In genomic region chr2:28419003-28419704, GRCh38 we compare ENCODE assay signal across 15 cellular contexts. TPM values are rescaled to one million over a fixed set of nuclear protein-coding genes. Genes with fewer than 3 reads are reported as not detected.
DNase-seq lines count a peak whose midpoint lies in the region; ATAC-seq, FAIRE-seq and TF ChIP-seq lines count a peak whose summit lies in the region.
"Had no signal": no experiment of that assay in that cellular context is flagged by ENCODE, and none has a peak within 500 bp of the region (broad histone marks: within the 10 kb centered on the region; RNA-seq: fewer than 3 reads in every experiment).

No MANE protein-coding gene starts in this region.

- intact Hi-C loops in right lobe of liver (cut with DNase I) (no loop called here), mucosa of descending colon (cut with DNase I, micrococcal nuclease) (no loop called here)

- no peak for FAIRE-seq in D721Med (lab: Jason Lieb, UNC)
- FAIRE-seq: bronchial epithelial cell had no signal

- no peaks in the 10 kb centered on the region for H3F3A ChIP-seq in GM23338 (replicated peaks; ENCODE audit: low read depth)

- no peak overlapping the region for H2AFZ ChIP-seq in GM23338

- TF ChIP-seq CTCF in GM23338 (conservative IDR thresholded peaks at IDR 0.05; ENCODE audit: low read depth in 2 of 2) (peak; percentile 31 to 45; a peak in 3 of 4 replicates), WTC11 (IDR thresholded peaks at IDR 0.05) (no peak), right lobe of liver (IDR thresholded peaks at IDR 0.05) (peak in 2 of 4 donors; percentile 4 to 15), mucosa of descending colon (IDR thresholded peaks at IDR 0.05) (no peak), D721Med (IDR thresholded peaks at IDR 0.05; ENCODE audit: insufficient read depth, missing control alignments) (no peak)

- H3K4me1 ChIP-seq in GM23338 (ENCODE audit: insufficient read depth) (0 out of 2 replicates have a peak, but pooled peaks cover under 1% of the 10 kb centered on the region), right lobe of liver (peaks cover 0 to 9% (median 0%) of the 10 kb centered on the region in 4 donors), mucosa of descending colon (ENCODE audit: low read depth) (peaks cover 11% of the 10 kb centered on the region)

- POLR2A ChIA-PET in WTC11 (lab: Charles Lee): interaction anchor here (0.6 kb wide), 1 partner anchor 159 kb away, joined by 5 read pairs; no protein-coding TSS in a partner anchor

- H3K9me3 ChIP-seq in right lobe of liver (no peaks in the 10 kb centered on the region), mucosa of descending colon (no peaks in the 10 kb centered on the region)
- H3K9me3 ChIP-seq: thoracic aorta had no signal

- H4K20me1 ChIP-seq in GM23338 (replicated peaks; ENCODE audit: insufficient read depth): no peaks in the 10 kb centered on the region

- H3K27ac Mint-ChIP-seq in GM23338: no peak overlapping the region
- H3K27ac Mint-ChIP-seq in WTC11: no peak overlapping the region

- H3K27me3 ChIP-seq in GM23338 (ENCODE audit: insufficient read depth) (no peaks in the 10 kb centered on the region), right lobe of liver (no peaks in the 10 kb centered on the region)

- DNase-seq in DMS53 (lab: John Stamatoyannopoulos, UW) (peak; percentile 52), DMS53 treated with DMSO at 0.1 percent for 48 hours (lab: John Stamatoyannopoulos, UW; ENCODE audit: unreplicated experiment) (no peak), GM23338 (ENCODE audit: low spot score) (peak; percentile 43), WTC11 (ENCODE audit: low spot score) (no peak), right lobe of liver (no peak), mucosa of descending colon (no peak), D721Med (ENCODE audit: insufficient read length, low spot score) (no peak)
- DNase-seq: COR-L47 had no signal

- H3K9me3 Mint-ChIP-seq in GM23338: no peaks in the 10 kb centered on the region
- no peaks in the 10 kb centered on the region for H3K9me3 Mint-ChIP-seq in WTC11

- H3K27ac ChIP-seq in GM23338 (ENCODE audit: low read depth) (no peak overlapping the region), right lobe of liver (no peak overlapping the region)
- H3K27ac ChIP-seq: 22Rv1, epithelial cell of prostate, thoracic aorta, VCaP had no signal

- H3K36me3 ChIP-seq in GM23338 (ENCODE audit: insufficient read depth) (no peaks in the 10 kb centered on the region), right lobe of liver (peaks cover 0 to 14% (median 3%) of the 10 kb centered on the region in 4 donors), mucosa of descending colon (ENCODE audit: low read depth) (no peaks in the 10 kb centered on the region)

- WGBS in right lobe of liver (ENCODE audit: insufficient coverage, low coverage, low lambda C conversion rate, missing lambda C conversion rate): 66% methylated on average over 5 of the region's 6 CpGs

- H3K36me3 Mint-ChIP-seq in GM23338 (ENCODE audit: low read depth) (no peaks in the 10 kb centered on the region), WTC11 (no peaks in the 10 kb centered on the region)

- H3K4me3 Mint-ChIP-seq in GM23338 (no peak overlapping the region), WTC11 (no peak overlapping the region)

- no peak overlapping the region for H3K4me2 ChIP-seq in GM23338

- no peaks in the 10 kb centered on the region for H3K79me2 ChIP-seq in GM23338 (replicated peaks; ENCODE audit: insufficient read depth)

- ATAC-seq in GM23338 (peak; percentile 53), WTC11 (peak; percentile 46), right lobe of liver (peak; percentile 20 to 66 (median 44)), GM18861 (IDR thresholded peaks at IDR 0.05; ENCODE audit: unreplicated experiment) (no peak), mucosa of descending colon (no peak)
- ATAC-seq: sciatic nerve had no signal

- H3K9me2 ChIP-seq in GM23338 (ENCODE audit: insufficient read depth): no peaks in the 10 kb centered on the region

- no peak for TF ChIP-seq POLR2A in right lobe of liver (IDR thresholded peaks at IDR 0.05)

- CTCF ChIA-PET in WTC11 (lab: Charles Lee): interaction anchor here (1.0 to 1.5 kb wide), 5 partner anchors 29 to 736 kb away, joined by 3 to 7 read pairs (median 3); no protein-coding TSS in a partner anchor

- H3K4me1 Mint-ChIP-seq in GM23338 (peaks cover 13% of the 10 kb centered on the region), WTC11 (peaks cover 7% of the 10 kb centered on the region)

- H3K27me3 Mint-ChIP-seq in GM23338 (ENCODE audit: insufficient read depth, low read depth, poor library complexity) (peaks cover 2% of the 10 kb centered on the region), WTC11 (ENCODE audit: low read depth) (no peaks in the 10 kb centered on the region)

- H3K4me3 ChIP-seq in GM23338 (no peak overlapping the region), right lobe of liver (no peak overlapping the region), mucosa of descending colon (no peak overlapping the region)
- H3K4me3 ChIP-seq: thoracic aorta had no signal

TF ChIP-seq in GM23338, 12 proteins besides CTCF, POLR2A, EP300 and RAD21 (continues in another document):
- no peak for TF ChIP-seq CREB1 (CRISPR knock-in tag; IDR thresholded peaks at IDR 0.05; ENCODE audit: low read depth)

TF ChIP-seq in WTC11, 78 proteins besides CTCF, POLR2A, EP300 and RAD21 (continues in another document):
- TF ChIP-seq ZNF512 (CRISPR knock-in tag; IDR thresholded peaks at IDR 0.05; ENCODE audit: borderline replicate concordance) (no peak), SMAD4 (CRISPR knock-in tag; IDR thresholded peaks at IDR 0.05) (no peak), ERG (CRISPR knock-in tag; IDR thresholded peaks at IDR 0.05) (no peak), ATF1 (CRISPR knock-in tag; IDR thresholded peaks at IDR 0.05) (no peak), E2F1 (CRISPR knock-in tag; IDR thresholded peaks at IDR 0.05) (no peak), ZBTB21 (CRISPR knock-in tag; IDR thresholded peaks at IDR 0.05; ENCODE audit: borderline replicate concordance) (no peak), USF1 (CRISPR knock-in tag; IDR thresholded peaks at IDR 0.05) (no peak), IRF1 (CRISPR knock-in tag; IDR thresholded peaks at IDR 0.05) (no peak), E2F4 (CRISPR knock-in tag; IDR thresholded peaks at IDR 0.05; ENCODE audit: borderline replicate concordance, low read depth) (no peak), SP1 (CRISPR knock-in tag; conservative IDR thresholded peaks at IDR 0.05) (no peak)

RNA-seq across cellular contexts. Expression of gene FOSL2, which starts 26.5 kb away (rescaled TPM):
- 2.3 and 4.3 TPM in 2 replicates for total RNA-seq in GM23338 (2014; rRNA removed; shearing (Covaris generic))
- polyA plus RNA-seq in GM23338 (2016; fragmentation: Nextera tagmentation; extraction: Ambion mirVana): 0.60 and 0.61 TPM in 2 replicates
- total RNA-seq in WTC11 (2021) (3.9 to 4.5 TPM (median 4.0 TPM) in 3 replicates), right lobe of liver (10 to 100 TPM in 4 of 6 experiments, 1 to 10 TPM in 2; 8.1 to 70.7 (median 14.9) TPM), mucosa of descending colon (100 to 1,000 TPM; 160 to 166 (median 162) TPM)

Comparison
In these comparisons a context has a peak if more than half of its experiments do, and no peak if none do; other contexts are left out.
1. DNase-seq: peak in DMS53 (single experiment) and GM23338 (single experiment); none in DMS53 treated with DMSO at 0.1 percent for 48 hours (single experiment), WTC11 (single experiment), right lobe of liver (0 of 3), mucosa of descending colon (0 of 3) and D721Med (single experiment).
2. ATAC-seq: peak in GM23338 (single experiment), WTC11 (single experiment) and right lobe of liver (4 of 4); none in GM18861 (single experiment) and mucosa of descending colon (single experiment).
3. CTCF ChIP-seq: peak in GM23338 (2 of 2); none in WTC11 (single experiment), mucosa of descending colon (single experiment) and D721Med (single experiment).